1 cellular context compared by ENCODE assay signal in the genomic region with DNA sequence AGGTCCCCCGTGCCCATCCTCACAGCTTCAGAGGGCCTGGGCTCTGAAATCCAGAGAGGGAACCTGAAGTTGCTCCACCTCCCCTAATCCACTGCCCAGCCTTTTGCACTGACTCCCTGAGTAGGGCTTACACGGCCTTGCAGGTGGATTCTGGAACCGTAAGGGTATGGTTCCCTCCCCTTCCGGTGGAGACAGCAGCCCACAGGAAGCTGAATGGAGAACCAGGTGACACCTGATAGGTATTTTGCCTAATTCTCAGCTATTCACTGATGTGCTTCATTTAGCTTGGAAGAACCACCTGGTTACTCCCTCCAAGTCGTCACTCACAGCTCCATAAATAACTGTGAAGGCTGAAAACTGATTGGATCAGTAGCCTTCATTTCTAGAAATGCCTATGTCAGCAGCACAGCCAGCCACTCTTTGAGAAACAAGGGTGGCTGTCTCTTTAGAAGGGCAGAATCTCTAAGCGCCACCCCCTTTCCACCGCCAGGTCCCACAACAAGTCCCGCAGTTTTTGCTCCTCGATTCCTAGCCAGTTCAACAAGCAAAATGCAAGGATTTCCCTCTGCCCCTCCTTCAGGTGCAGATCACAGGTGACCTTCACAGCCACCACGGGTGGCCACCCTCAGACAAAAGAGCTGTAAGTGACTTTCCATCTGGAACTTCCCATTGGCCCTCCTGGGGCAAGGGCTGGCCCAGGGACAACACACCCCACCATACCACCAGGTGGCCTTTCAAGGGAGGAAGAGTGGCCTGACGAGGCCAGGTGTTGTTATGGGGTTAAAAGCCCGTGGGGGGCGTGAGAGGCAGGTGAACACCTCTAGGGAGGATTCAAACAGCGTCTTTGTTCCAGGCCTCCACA.
TF ChIP-seq lines count a peak whose summit lies in the region.

No MANE protein-coding gene starts in this region.

TF ChIP-seq in GM23338, 12 proteins besides CTCF, POLR2A, EP300 and RAD21 (continued from another document):
- peak; percentile 85; the same call in 1 of the 2 replicates for TF ChIP-seq ZNF462 (CRISPR knock-in tag; IDR thresholded peaks at IDR 0.05)
- TF ChIP-seq EZH2phosphoT487 (IDR thresholded peaks at IDR 0.05; ENCODE audit: unreplicated experiment): no peak
- no peak for TF ChIP-seq ETS1 (IDR thresholded peaks at IDR 0.05)
